Comparison of ENCODE assay signal across 27 cellular contexts in the genomic region with DNA sequence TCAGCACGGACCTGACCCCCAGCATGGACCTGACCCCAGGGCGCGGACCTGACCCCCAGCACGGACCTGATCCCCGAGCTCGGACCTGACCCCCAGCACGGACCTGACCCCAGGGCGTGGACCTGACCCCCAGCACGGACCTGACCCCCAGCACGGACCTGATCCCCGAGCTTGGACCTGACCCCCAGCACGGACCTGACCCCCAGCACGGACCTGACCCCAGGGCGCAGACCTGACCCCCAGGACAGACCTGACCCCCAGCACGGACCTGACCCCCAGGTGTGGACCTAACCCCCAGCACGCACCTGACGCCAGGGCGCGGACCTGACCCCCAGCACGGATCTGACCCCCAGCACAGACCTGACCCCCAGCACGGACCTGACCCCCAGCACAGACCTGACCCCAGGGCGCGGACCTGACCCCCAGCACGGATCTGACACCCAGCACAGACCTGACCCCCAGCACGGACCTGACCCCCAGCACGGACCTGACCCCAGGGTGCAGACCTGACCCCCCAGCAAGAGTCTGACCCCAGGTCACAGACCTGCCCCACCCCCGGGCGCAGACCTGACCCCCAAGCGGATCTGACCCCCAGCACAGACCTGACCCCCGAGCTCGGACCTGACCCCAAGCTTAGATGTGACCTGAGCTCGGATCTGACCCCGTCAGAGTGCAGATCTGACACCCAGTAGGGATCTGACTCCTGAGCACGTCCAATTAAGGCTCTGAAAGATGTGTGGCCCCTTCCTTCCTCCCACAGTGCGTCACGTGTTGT.
A peak's percentile ranks its signal among the peaks of the same experiment; 100 is the strongest.
DNase-seq lines count a peak whose midpoint lies in the region; ATAC-seq, FAIRE-seq and TF ChIP-seq lines count a peak whose summit lies in the region.
"Had no signal": no experiment of that assay in that cellular context is flagged by ENCODE, and none has a peak within 500 bp of the region (broad histone marks: within the 10 kb centered on the region; RNA-seq: fewer than 3 reads in every experiment).

No MANE protein-coding gene starts in this region.

- H2BK15ac ChIP-seq in neuronal stem cell (ENCODE audit: low read length) = no peak overlapping the region

- H4K8ac ChIP-seq in neuronal stem cell (ENCODE audit: low read depth, low read length) = no peak overlapping the region

- H3K27me3 ChIP-seq in bronchial epithelial cell (ENCODE audit: control insufficient read depth, insufficient read depth, low read length) = no peaks in the 10 kb centered on the region
- H3K27me3 ChIP-seq in neuronal stem cell (ENCODE audit: control insufficient read depth in 3 of 3, insufficient read depth in 3 of 3, low read depth in 1 of 3, low read length in 3 of 3) = peaks cover 0 to 2% (median 0%) of the 10 kb centered on the region in 3 experiments
- H3K27me3 ChIP-seq in left lung = peaks cover 0 to 15% of the 10 kb centered on the region in 2 donors
- H3K27me3 ChIP-seq: BE2C, BLaER1 had no signal

- TF ChIP-seq CTCF in bronchial epithelial cell (IDR thresholded peaks at IDR 0.05; ENCODE audit: insufficient read depth, low read length, severe bottlenecking) (no peak), left lung (IDR thresholded peaks at IDR 0.05) (no peak)

- no peaks in the 10 kb centered on the region for H3K27me3 Mint-ChIP-seq in stimulated activated memory B cell treated with anti-CD40 and anti-IgM and Interleukin-4, amounts not matched to agents 10 μg/mL and 1 μg/mL and 100 μg/mL, for 72 hours
- H3K27me3 Mint-ChIP-seq: CD4-positive, CD25-positive, alpha-beta regulatory T cell; CD8-positive, alpha-beta memory T cell had no signal

- H4K91ac ChIP-seq in neuronal stem cell (ENCODE audit: low read depth, low read length, poor library complexity) = no peak overlapping the region

- H3K9me3 ChIP-seq in neuronal stem cell (replicated peaks in 1 of 2; ENCODE audit: control insufficient read depth in 2 of 2, insufficient read depth in 1 of 2, low read depth in 1 of 2, low read length in 2 of 2) = peaks cover 0 to 5% of the 10 kb centered on the region in 2 donors
- H3K9me3 ChIP-seq in left lung = no peaks in the 10 kb centered on the region
- H3K9me3 ChIP-seq: BE2C, BLaER1 had no signal

- no peaks in the 10 kb centered on the region for H3K4me1 Mint-ChIP-seq in stimulated activated memory B cell treated with anti-CD40 and anti-IgM and Interleukin-4, amounts not matched to agents 10 μg/mL and 1 μg/mL and 100 μg/mL, for 72 hours
- H3K4me1 Mint-ChIP-seq: CD14-positive monocyte; CD4-positive, CD25-positive, alpha-beta regulatory T cell; CD8-positive, alpha-beta memory T cell had no signal

- peaks cover 6% of the 10 kb centered on the region for H3K9me3 Mint-ChIP-seq in stimulated activated memory B cell treated with anti-CD40 and anti-IgM and Interleukin-4, amounts not matched to agents 10 μg/mL and 1 μg/mL and 100 μg/mL, for 72 hours
- H3K9me3 Mint-ChIP-seq: CD14-positive monocyte had no signal

- no peak overlapping the region for H3K4ac ChIP-seq in neuronal stem cell (ENCODE audit: low read length)

- WGBS in neuronal stem cell (ENCODE audit: extremely low coverage in 2 of 2, insufficient read length in 2 of 2, insufficient replicate concordance in 1 of 2), 2 donors = no CpG with 5 or more reads among the region's 36 CpGs

- H3K18ac ChIP-seq in neuronal stem cell (ENCODE audit: low read length) = no peak overlapping the region

- no peak for DNase-seq in bronchial epithelial cell (ENCODE audit: low read depth)
- no peak for DNase-seq in neuronal stem cell (ENCODE audit: low spot score)
- no peak for DNase-seq in stimulated activated CD4-positive, alpha-beta T cell treated with anti-CD3 and anti-CD28 coated beads, Interleukin-1b, Interleukin-23, amount 100 ng/mL, for 48 hours
- no peak for DNase-seq in activated CD4-positive, CD25-positive, alpha-beta regulatory T cell treated with anti-CD3 and anti-CD28 coated beads, Interleukin-2, amount 50 U/mL, for 72 hours
- no peak for DNase-seq in hippocampal formation (lab: John Stamatoyannopoulos, UW)
- no peak for DNase-seq in left lung
- DNase-seq: 8988T; ACHN; BE2C; C1 segment of cervical spinal cord; CD4-positive, alpha-beta memory T cell; CD4-positive, CD25-positive, alpha-beta regulatory T cell; CD8-positive, alpha-beta memory T cell; COR-L47; DMS 273 treated with DMSO at 0.1 percent for 48 hours; DMS153; DMS53; DMS79 treated with DMSO at 0.1 percent for 48 hours; GF-D8 had no signal

- H3K4me1 ChIP-seq in neuronal stem cell (ENCODE audit: control insufficient read depth in 2 of 2, insufficient read depth in 1 of 2, low read depth in 1 of 2, low read length in 2 of 2) = no peaks in the 10 kb centered on the region
- no peaks in the 10 kb centered on the region for H3K4me1 ChIP-seq in left lung
- H3K4me1 ChIP-seq: BE2C, BLaER1 had no signal

- no peak overlapping the region for H2BK5ac ChIP-seq in neuronal stem cell (ENCODE audit: low read length)

- no peaks in the 10 kb centered on the region for H3K36me3 ChIP-seq in bronchial epithelial cell (ENCODE audit: control insufficient read depth, insufficient read depth, low read length)
- no peaks in the 10 kb centered on the region for H3K36me3 ChIP-seq in neuronal stem cell (replicated peaks in 1 of 2; ENCODE audit: control insufficient read depth in 2 of 2, insufficient read depth in 2 of 2, low read length in 2 of 2)
- H3K36me3 ChIP-seq in left lung = no peaks in the 10 kb centered on the region
- H3K36me3 ChIP-seq: BE2C, BLaER1 had no signal

- H3K27ac Mint-ChIP-seq in stimulated activated memory B cell treated with anti-CD40 and anti-IgM and Interleukin-4, amounts not matched to agents 10 μg/mL and 1 μg/mL and 100 μg/mL, for 72 hours = no peak overlapping the region
- H3K27ac Mint-ChIP-seq: CD14-positive monocyte; CD4-positive, alpha-beta memory T cell; CD4-positive, CD25-positive, alpha-beta regulatory T cell; CD8-positive, alpha-beta memory T cell had no signal

- H3K14ac ChIP-seq in neuronal stem cell (ENCODE audit: low read length) = no peak overlapping the region

- no peak overlapping the region for H3K27ac ChIP-seq in neuronal stem cell (replicated peaks; ENCODE audit: low read length)
- no peak overlapping the region for H3K27ac ChIP-seq in left lung
- H3K27ac ChIP-seq: BLaER1 had no signal

- FAIRE-seq in bronchial epithelial cell (lab: Jason Lieb, UNC) = peak; percentile 68
- FAIRE-seq: A204.1, G401.6, GM12891, GM19239 had no signal

- intact Hi-C loops in left lung (cut with DNase I) = no loop called here

- H3K36me3 Mint-ChIP-seq in stimulated activated memory B cell treated with anti-CD40 and anti-IgM and Interleukin-4, amounts not matched to agents 10 μg/mL and 1 μg/mL and 100 μg/mL, for 72 hours = no peaks in the 10 kb centered on the region
- H3K36me3 Mint-ChIP-seq: CD14-positive monocyte; CD4-positive, alpha-beta memory T cell; CD4-positive, CD25-positive, alpha-beta regulatory T cell had no signal

- H2BK12ac ChIP-seq in neuronal stem cell (ENCODE audit: low read length) = no peak overlapping the region

- H3K4me2 ChIP-seq in neuronal stem cell (ENCODE audit: insufficient read depth, low read length, poor library complexity, severe bottlenecking) = no peak overlapping the region
- H3K4me2 ChIP-seq: BLaER1 had no signal

- H3K79me1 ChIP-seq in neuronal stem cell (ENCODE audit: low read depth, low read length) = no peaks in the 10 kb centered on the region

- no peak overlapping the region for H3K4me3 Mint-ChIP-seq in stimulated activated memory B cell treated with anti-CD40 and anti-IgM and Interleukin-4, amounts not matched to agents 10 μg/mL and 1 μg/mL and 100 μg/mL, for 72 hours
- H3K4me3 Mint-ChIP-seq: CD14-positive monocyte; CD4-positive, alpha-beta memory T cell; CD4-positive, CD25-positive, alpha-beta regulatory T cell; CD8-positive, alpha-beta memory T cell had no signal

- no peak overlapping the region for H2AFZ ChIP-seq in neuronal stem cell (ENCODE audit: low read length)

- no peak overlapping the region for H2AK5ac ChIP-seq in neuronal stem cell (ENCODE audit: low read depth, low read length)

- ATAC-seq in esophagus mucosa (peak; percentile 37), left lung (no peak)
- peak; percentile 43 for ATAC-seq in stimulated activated memory B cell treated with anti-CD40 and anti-IgM and Interleukin-4, amounts not matched to agents 10 μg/mL and 1 μg/mL and 100 μg/mL, for 72 hours

- no peak overlapping the region for H2BK120ac ChIP-seq in neuronal stem cell (ENCODE audit: low read depth, low read length)

- H3K9ac ChIP-seq in neuronal stem cell (ENCODE audit: low read depth, low read length, poor library complexity) = peak overlapping the region; percentile 3
- H3K9ac ChIP-seq: BLaER1 had no signal

- H3K4me3 ChIP-seq in bronchial epithelial cell (ENCODE audit: low read depth, low read length) (no peak overlapping the region), neuronal stem cell (ENCODE audit: low read length in 2 of 2) (no peak overlapping the region), left lung (no peak overlapping the region)
- H3K4me3 ChIP-seq: BLaER1 had no signal

- H3K23ac ChIP-seq in neuronal stem cell (ENCODE audit: low read depth, low read length, poor library complexity) = no peak overlapping the region
